In genomic region chr14:93765970-93766369, GRCh38 we compare ENCODE assay signal across 26 cellular contexts. TPM values are rescaled to one million over a fixed set of nuclear protein-coding genes. Genes with fewer than 3 reads are reported as not detected.
"Had no signal": no experiment of that assay in that cellular context is flagged by ENCODE, and none has a peak within 500 bp of the region (broad histone marks: within the 10 kb centered on the region; RNA-seq: fewer than 3 reads in every experiment).

No MANE protein-coding gene starts in this region.

- H3K4me3 ChIP-seq: heart right ventricle, lower lobe of right lung, skin epidermis, spleen, thyroid gland had no signal

- H3K27me3 ChIP-seq: heart right ventricle, thyroid gland had no signal

- H3K27ac Mint-ChIP-seq: effector memory CD8-positive, alpha-beta T cell; natural killer cell; progenitor cell of endocrine pancreas; stimulated activated memory B cell treated with anti-CD40 and anti-IgM and Interleukin-4, amounts not matched to agents 10 μg/mL and 1 μg/mL and 100 μg/mL, for 72 hours; type B pancreatic cell had no signal

- H3K27ac ChIP-seq: lower lobe of right lung, parathyroid adenoma, skin epidermis, spleen, thyroid gland had no signal

- H3K36me3 ChIP-seq: heart right ventricle, lower lobe of right lung, spleen, thyroid gland had no signal

- H3K4me1 Mint-ChIP-seq: natural killer cell; stimulated activated memory B cell treated with anti-CD40 and anti-IgM and Interleukin-4, amounts not matched to agents 10 μg/mL and 1 μg/mL and 100 μg/mL, for 72 hours had no signal

- H3K9me3 Mint-ChIP-seq: effector memory CD8-positive, alpha-beta T cell; natural killer cell; stimulated activated memory B cell treated with anti-CD40 and anti-IgM and Interleukin-4, amounts not matched to agents 10 μg/mL and 1 μg/mL and 100 μg/mL, for 72 hours; type B pancreatic cell had no signal

- H3K9me3 ChIP-seq: heart right ventricle, lower lobe of right lung, spleen, thyroid gland had no signal

- H3K36me3 Mint-ChIP-seq: natural killer cell; stimulated activated memory B cell treated with anti-CD40 and anti-IgM and Interleukin-4, amounts not matched to agents 10 μg/mL and 1 μg/mL and 100 μg/mL, for 72 hours; type B pancreatic cell had no signal

- H3K4me1 ChIP-seq: lower lobe of right lung, parathyroid adenoma, spleen, thyroid gland had no signal

- DNase-seq: caudate nucleus; cerebellar nuclear complex; cortex of kidney; effector memory CD8-positive, alpha-beta T cell; erythroblast; foreskin fibroblast; glutamatergic neuron; heart right ventricle; hippocampal formation; left cardiac atrium; left ventricle myocardium superior; lower lobe of right lung; natural killer cell; spleen; stimulated activated CD4-positive, alpha-beta T cell treated with anti-CD3 and anti-CD28 coated beads, Interleukin-4, amount 100 ng/mL, for 4 hours; stimulated activated naive CD8-positive, alpha-beta T cell treated with anti-CD3 and anti-CD28 coated beads, Interleukin-15, Interleukin-2, amounts not matched to agents 100 U/mL and 50 U/mL, for 24 hours; thyroid gland had no signal

- ATAC-seq: effector memory CD8-positive, alpha-beta T cell; left cardiac atrium; left ventricle myocardium superior; lower lobe of right lung; natural killer cell; stimulated activated memory B cell treated with anti-CD40 and anti-IgM and Interleukin-4, amounts not matched to agents 10 μg/mL and 1 μg/mL and 100 μg/mL, for 72 hours; stimulated activated naive CD8-positive, alpha-beta T cell treated with anti-CD3 and anti-CD28 coated beads, Interleukin-15, Interleukin-2, amounts not matched to agents 100 U/mL and 50 U/mL, for 24 hours had no signal

- H3K4me3 Mint-ChIP-seq: effector memory CD8-positive, alpha-beta T cell; natural killer cell; stimulated activated memory B cell treated with anti-CD40 and anti-IgM and Interleukin-4, amounts not matched to agents 10 μg/mL and 1 μg/mL and 100 μg/mL, for 72 hours; type B pancreatic cell had no signal

RNA-seq across cellular contexts. Expression of gene PRIMA1, which starts 22.3 kb away (rescaled TPM):
- total RNA-seq: dermis microvascular lymphatic vessel endothelial cell, kidney epithelial cell, natural killer cell, osteoblast had no signal
- polyA plus RNA-seq: neural cell had no signal
